8 cellular contexts compared by ENCODE assay signal in genomic region chr15:67884514-67885225, GRCh38. TPM values are rescaled to one million over a fixed set of nuclear protein-coding genes. Genes with fewer than 3 reads are reported as not detected.
A peak's percentile ranks its signal among the peaks of the same experiment; 100 is the strongest.
DNase-seq lines count a peak whose midpoint lies in the region; ATAC-seq and TF ChIP-seq lines count a peak whose summit lies in the region.

No MANE protein-coding gene starts in this region.

- H3K27me3 Mint-ChIP-seq in activated naive CD8-positive, alpha-beta T cell: peaks cover 9% of the 10 kb centered on the region

- H3K4me3 Mint-ChIP-seq in activated naive CD8-positive, alpha-beta T cell: peak overlapping the region; percentile 63

- DNase-seq in Ammon's horn (ENCODE audit: low spot score): peak; percentile 73
- DNase-seq in HL-60 (ENCODE audit: low read depth in 1 of 2, low spot score in 1 of 2): peak; percentile 68 to 83
- DNase-seq in SK-N-MC (ENCODE audit: low read depth, low spot score): no peak
- peak; percentile 89 for DNase-seq in Right ventricle myocardium superior
- DNase-seq in osteoblast (ENCODE audit: insufficient read length, low spot score, missing footprints): peak; percentile 91
- peak; percentile 25 for DNase-seq in thoracic aorta (ENCODE audit: low spot score)
- no peak for DNase-seq in NK-92 (lab: John Stamatoyannopoulos, UW; ENCODE audit: unreplicated experiment)

- H3K27ac ChIP-seq in HL-60 (replicated peaks) (peak overlapping the region; percentile 79), SK-N-MC (peak overlapping the region; percentile 97), osteoblast (ENCODE audit: low read depth, low read length) (no peak overlapping the region), thoracic aorta (peak overlapping the region; percentile 66 to 74)

- H2AFZ ChIP-seq in osteoblast (ENCODE audit: low read length): peak overlapping the region; percentile 88

- no peaks in the 10 kb centered on the region for H3K36me3 ChIP-seq in SK-N-MC (ENCODE audit: insufficient read depth, low read length)
- H3K36me3 ChIP-seq in osteoblast (ENCODE audit: insufficient read depth, low read length): no peaks in the 10 kb centered on the region
- no peaks in the 10 kb centered on the region for H3K36me3 ChIP-seq in thoracic aorta

- H3K9ac ChIP-seq in SK-N-MC (ENCODE audit: insufficient read length): peak overlapping the region; percentile 67

- intact Hi-C loops in Right ventricle myocardium superior (cut with DNase I): no loop called here

- H3K4me3 ChIP-seq in HL-60 (replicated peaks; ENCODE audit: insufficient read depth, low read length) (peak overlapping the region; percentile 40), SK-N-MC (peak overlapping the region; percentile 76), osteoblast (ENCODE audit: insufficient read depth, low read length) (peak overlapping the region; percentile 75), thoracic aorta (peak overlapping the region; percentile 79)

- H3K79me2 ChIP-seq in osteoblast (ENCODE audit: insufficient read depth, low read length): no peaks in the 10 kb centered on the region

- no peaks in the 10 kb centered on the region for H3K9me3 Mint-ChIP-seq in activated naive CD8-positive, alpha-beta T cell (ENCODE audit: low read depth)

- no peak overlapping the region for H3K27ac Mint-ChIP-seq in activated naive CD8-positive, alpha-beta T cell

- H3K4me2 ChIP-seq in osteoblast (ENCODE audit: insufficient read depth, low read length): peak overlapping the region; percentile 80

- peaks cover 22% of the 10 kb centered on the region for H3K4me1 Mint-ChIP-seq in activated naive CD8-positive, alpha-beta T cell (ENCODE audit: low read depth)

- H3K9me3 ChIP-seq in SK-N-MC (ENCODE audit: low read depth, low read length): no peaks in the 10 kb centered on the region
- H3K9me3 ChIP-seq in osteoblast (ENCODE audit: low read depth, low read length): no peaks in the 10 kb centered on the region
- no peaks in the 10 kb centered on the region for H3K9me3 ChIP-seq in thoracic aorta

- TF ChIP-seq CTCF in HL-60 (IDR thresholded peaks at IDR 0.05; ENCODE audit: insufficient read depth, low read length): no peak
- no peak for TF ChIP-seq CTCF in osteoblast (IDR thresholded peaks at IDR 0.05; ENCODE audit: extremely low read depth, low read depth, low read length)
- no peak for TF ChIP-seq CTCF in thoracic aorta (IDR thresholded peaks at IDR 0.05)

- H3K4me1 ChIP-seq in osteoblast (ENCODE audit: insufficient read depth, low read length) (no peaks in the 10 kb centered on the region), thoracic aorta (ENCODE audit: control insufficient read depth in 1 of 2, low read depth in 2 of 2) (peaks cover 0 to 28% of the 10 kb centered on the region in 2 donors)

- H3K27me3 ChIP-seq in HL-60 (ENCODE audit: insufficient read depth, poor library complexity, severe bottlenecking) (no peaks in the 10 kb centered on the region), osteoblast (ENCODE audit: insufficient read depth, low read length) (peaks cover 10% of the 10 kb centered on the region), thoracic aorta (replicated peaks; ENCODE audit: insufficient read depth) (no peaks in the 10 kb centered on the region)

- no peaks in the 10 kb centered on the region for H3K36me3 Mint-ChIP-seq in activated naive CD8-positive, alpha-beta T cell

- ATAC-seq in Right ventricle myocardium superior (ENCODE audit: poor library complexity) (peak; percentile 96), thoracic aorta (ENCODE audit: insufficient number of reproducible peaks, low FRiP score, low read depth) (peak; percentile 54)

- no peaks in the 10 kb centered on the region for H4K20me1 ChIP-seq in osteoblast (ENCODE audit: insufficient read depth, low read length)

RNA-seq across cellular contexts. Expression of gene RNU6-1, which starts 44.8 kb away (rescaled TPM):
- total RNA-seq in Right ventricle myocardium superior (not detected), osteoblast (not detected in 2 replicates), thoracic aorta (not detected)

RNA-seq across cellular contexts. Expression of gene SKOR1, which starts 59.4 kb away (rescaled TPM):
- total RNA-seq in Right ventricle myocardium superior (0.11 TPM), osteoblast (0.29 and 0.36 TPM in 2 replicates), thoracic aorta (1 to 10 TPM in 1 of 2 donors, under 1 TPM in 1; 0.78 to 3.5 TPM)

Comparison
In these comparisons a context has a peak if more than half of its experiments do, and no peak if none do; other contexts are left out.
1. DNase-seq: peak in Ammon's horn (single experiment), HL-60 (2 of 2), Right ventricle myocardium superior (single experiment), osteoblast (single experiment) and thoracic aorta (single experiment); none in SK-N-MC (single experiment) and NK-92 (single experiment).
2. Peak in every context shown above with its lines, with median percentiles within 50 percentile points of each other: H3K4me3 ChIP-seq.